Comparison of ENCODE assay signal across 9 cellular contexts in genomic region chr3:171028025-171028778, GRCh38. TPM values are rescaled to one million over a fixed set of nuclear protein-coding genes. Genes with fewer than 3 reads are reported as not detected.
A peak's percentile ranks its signal among the peaks of the same experiment; 100 is the strongest.
DNase-seq lines count a peak whose midpoint lies in the region; ATAC-seq, FAIRE-seq and TF ChIP-seq lines count a peak whose summit lies in the region.
"Had no signal": no experiment of that assay in that cellular context is flagged by ENCODE, and none has a peak within 500 bp of the region (broad histone marks: within the 10 kb centered on the region; RNA-seq: fewer than 3 reads in every experiment).

No MANE protein-coding gene starts in this region.

- intact Hi-C loops in activated CD4-positive, alpha-beta memory T cell treated with anti-CD3 and anti-CD28 coated beads for 36 hours (cut with micrococcal nuclease) = loop anchor here (1.0 to 5.0 kb wide), 3 partner anchors 120 to 219 kb away; partner anchors contain the start of genes EIF5A2 and RPL22L1

- peak; percentile 71 for ATAC-seq in HG02981 (IDR thresholded peaks at IDR 0.05; ENCODE audit: unreplicated experiment)
- peak; percentile 75 to 78 for ATAC-seq in stimulated activated naive B cell treated with anti-CD40 and anti-IgM and Interleukin-4, amounts not matched to agents 10 μg/mL and 1 μg/mL and 100 μg/mL, for 72 hours (replicated peaks)
- ATAC-seq in HG03432 (IDR thresholded peaks at IDR 0.05; ENCODE audit: unreplicated experiment) = no peak

- H4K8ac ChIP-seq in mesendoderm (ENCODE audit: low read depth, low read length) = no peak overlapping the region

- no peak overlapping the region for H4K5ac ChIP-seq in mesendoderm (ENCODE audit: low read length)

- H2BK5ac ChIP-seq in mesendoderm (ENCODE audit: low read length) = no peak overlapping the region

- no peak overlapping the region for H3K4ac ChIP-seq in mesendoderm (ENCODE audit: low read depth, low read length)

- no peak overlapping the region for H3K27ac Mint-ChIP-seq in activated CD4-positive, alpha-beta memory T cell treated with anti-CD3 and anti-CD28 coated beads for 36 hours
- H3K27ac Mint-ChIP-seq in endodermal cell = no peak overlapping the region
- H3K27ac Mint-ChIP-seq in stimulated activated naive B cell treated with anti-CD40 and anti-IgM and Interleukin-4, amounts not matched to agents 10 μg/mL and 1 μg/mL and 100 μg/mL, for 72 hours = no peak overlapping the region
- H3K27ac Mint-ChIP-seq: naive B cell had no signal

- no peaks in the 10 kb centered on the region for H3K79me2 ChIP-seq in mesendoderm (ENCODE audit: control insufficient read depth, insufficient read depth, low read length)

- no peak overlapping the region for H3K4me3 Mint-ChIP-seq in activated CD4-positive, alpha-beta memory T cell treated with anti-CD3 and anti-CD28 coated beads for 36 hours
- no peak overlapping the region for H3K4me3 Mint-ChIP-seq in endodermal cell
- no peak overlapping the region for H3K4me3 Mint-ChIP-seq in stimulated activated naive B cell treated with anti-CD40 and anti-IgM and Interleukin-4, amounts not matched to agents 10 μg/mL and 1 μg/mL and 100 μg/mL, for 72 hours

- H2BK120ac ChIP-seq in mesendoderm (ENCODE audit: low read depth, low read length) = no peak overlapping the region

- no peaks in the 10 kb centered on the region for H3K36me3 Mint-ChIP-seq in activated CD4-positive, alpha-beta memory T cell treated with anti-CD3 and anti-CD28 coated beads for 36 hours
- no peaks in the 10 kb centered on the region for H3K36me3 Mint-ChIP-seq in endodermal cell (ENCODE audit: low read depth)
- H3K36me3 Mint-ChIP-seq in stimulated activated naive B cell treated with anti-CD40 and anti-IgM and Interleukin-4, amounts not matched to agents 10 μg/mL and 1 μg/mL and 100 μg/mL, for 72 hours = no peaks in the 10 kb centered on the region
- H3K36me3 Mint-ChIP-seq: naive B cell had no signal

- H3K56ac ChIP-seq in mesendoderm (ENCODE audit: low read length) = peak overlapping the region; percentile 38

- no peaks in the 10 kb centered on the region for H3K9me3 Mint-ChIP-seq in activated CD4-positive, alpha-beta memory T cell treated with anti-CD3 and anti-CD28 coated beads for 36 hours
- H3K9me3 Mint-ChIP-seq in endodermal cell = no peaks in the 10 kb centered on the region
- no peaks in the 10 kb centered on the region for H3K9me3 Mint-ChIP-seq in stimulated activated naive B cell treated with anti-CD40 and anti-IgM and Interleukin-4, amounts not matched to agents 10 μg/mL and 1 μg/mL and 100 μg/mL, for 72 hours
- H3K9me3 Mint-ChIP-seq: naive B cell had no signal

- POLR2A ChIA-PET in activated CD4-positive, alpha-beta memory T cell treated with anti-CD3 and anti-CD28 coated beads for 36 hours (lab: Charles Lee) = no interaction called here

- TF ChIP-seq CTCF in endodermal cell (conservative IDR thresholded peaks at IDR 0.05) (no peak), D721Med (IDR thresholded peaks at IDR 0.05; ENCODE audit: insufficient read depth, missing control alignments) (no peak)

- H3K9ac ChIP-seq in endodermal cell (ENCODE audit: extremely low read depth, low read length, poor library complexity, severe bottlenecking) (no peak overlapping the region), mesendoderm (ENCODE audit: low read length) (peak overlapping the region; percentile 5)

- H3K27ac ChIP-seq in endodermal cell (ENCODE audit: low read depth, low read length) (no peak overlapping the region), mesendoderm (ENCODE audit: low read depth, low read length) (no peak overlapping the region)

- no peak for FAIRE-seq in D721Med (lab: Jason Lieb, UNC)

- DNase-seq in DMS79 (lab: John Stamatoyannopoulos, UW) (peak; percentile 29), endodermal cell (peak; percentile 93), mesendoderm (peak; percentile 97), D721Med (ENCODE audit: insufficient read length, low spot score) (no peak)
- DNase-seq in activated CD4-positive, alpha-beta memory T cell treated with anti-CD3 and anti-CD28 coated beads for 36 hours = peak; percentile 80
- peak; percentile 7 for DNase-seq in stimulated activated naive B cell treated with anti-CD40 and anti-IgM and Interleukin-4, amounts not matched to agents 10 μg/mL and 1 μg/mL and 100 μg/mL, for 72 hours
- DNase-seq: naive B cell had no signal

- no peak overlapping the region for H2AK5ac ChIP-seq in mesendoderm (ENCODE audit: low read length)

- no peak overlapping the region for H2BK15ac ChIP-seq in mesendoderm (replicated peaks; ENCODE audit: low read depth)

- no peaks in the 10 kb centered on the region for H3K4me1 Mint-ChIP-seq in activated CD4-positive, alpha-beta memory T cell treated with anti-CD3 and anti-CD28 coated beads for 36 hours (ENCODE audit: low read depth)
- H3K4me1 Mint-ChIP-seq in endodermal cell = peaks cover 26% of the 10 kb centered on the region
- H3K4me1 Mint-ChIP-seq in stimulated activated naive B cell treated with anti-CD40 and anti-IgM and Interleukin-4, amounts not matched to agents 10 μg/mL and 1 μg/mL and 100 μg/mL, for 72 hours = no peaks in the 10 kb centered on the region

- H3K4me3 ChIP-seq in endodermal cell (ENCODE audit: low read length) (no peak overlapping the region), mesendoderm (ENCODE audit: low read length) (no peak overlapping the region)

- WGBS in endodermal cell (ENCODE audit: insufficient coverage in 1 of 2, insufficient read length in 1 of 2), 2 experiments = 77 to 85% methylated on average over 27 to 39 of the region's 39 CpGs
- WGBS in mesendoderm (ENCODE audit: extremely low coverage, insufficient coverage, low lambda C conversion rate) = no CpG with 5 or more reads among the region's 39 CpGs

- H3K23ac ChIP-seq in mesendoderm (ENCODE audit: low read length) = no peak overlapping the region

- H3K18ac ChIP-seq in mesendoderm (ENCODE audit: low read length) = no peak overlapping the region

- H3K4me1 ChIP-seq in endodermal cell (ENCODE audit: control insufficient read depth, insufficient read depth, low read length) (peaks cover 21% of the 10 kb centered on the region), mesendoderm (ENCODE audit: control insufficient read depth, low read depth, low read length) (peaks cover 3% of the 10 kb centered on the region)

- H3K79me1 ChIP-seq in mesendoderm (ENCODE audit: low read length) = no peaks in the 10 kb centered on the region

- peak overlapping the region; percentile 34 for H3K4me2 ChIP-seq in mesendoderm (ENCODE audit: low read length)

- H3K9me3 ChIP-seq in endodermal cell (ENCODE audit: control insufficient read depth, low read length) = no peaks in the 10 kb centered on the region

- CTCF ChIA-PET in activated CD4-positive, alpha-beta memory T cell treated with anti-CD3 and anti-CD28 coated beads for 36 hours (lab: Charles Lee) = no interaction called here

- H3K36me3 ChIP-seq in endodermal cell (ENCODE audit: control insufficient read depth, insufficient read depth, low read length) (no peaks in the 10 kb centered on the region), mesendoderm (ENCODE audit: control insufficient read depth, insufficient read depth, low read length) (no peaks in the 10 kb centered on the region)

- peaks cover 14% of the 10 kb centered on the region for H3K27me3 Mint-ChIP-seq in activated CD4-positive, alpha-beta memory T cell treated with anti-CD3 and anti-CD28 coated beads for 36 hours
- peaks cover 33% of the 10 kb centered on the region for H3K27me3 Mint-ChIP-seq in endodermal cell (ENCODE audit: insufficient read depth)
- peaks cover 7 to 13% of the 10 kb centered on the region in 2 donors for H3K27me3 Mint-ChIP-seq in stimulated activated naive B cell treated with anti-CD40 and anti-IgM and Interleukin-4, amounts not matched to agents 10 μg/mL and 1 μg/mL and 100 μg/mL, for 72 hours

- H3K27me3 ChIP-seq in endodermal cell (ENCODE audit: control insufficient read depth, insufficient read depth, low read length, poor library complexity, severe bottlenecking) = no peaks in the 10 kb centered on the region
- no peaks in the 10 kb centered on the region for H3K27me3 ChIP-seq in mesendoderm (ENCODE audit: insufficient read depth, low read length, poor library complexity)

RNA-seq across cellular contexts. Expression of gene SLC2A2, which starts 1.7 kb away (rescaled TPM):
- not detected for total RNA-seq in activated CD4-positive, alpha-beta memory T cell treated with anti-CD3 and anti-CD28 coated beads for 36 hours
- total RNA-seq in endodermal cell = under 1 TPM; 0.24 to 0.51 TPM
- not detected for polyA plus RNA-seq in endodermal cell (2013, experiment 1 of 2)
- not detected for polyA plus RNA-seq in endodermal cell (2013, experiment 2 of 2)
- not detected for polyA plus RNA-seq in mesendoderm (2013, experiment 1 of 2)
- not detected for polyA plus RNA-seq in mesendoderm (2013, experiment 2 of 2)
